1 cellular context compared by ENCODE assay signal in the genomic region with DNA sequence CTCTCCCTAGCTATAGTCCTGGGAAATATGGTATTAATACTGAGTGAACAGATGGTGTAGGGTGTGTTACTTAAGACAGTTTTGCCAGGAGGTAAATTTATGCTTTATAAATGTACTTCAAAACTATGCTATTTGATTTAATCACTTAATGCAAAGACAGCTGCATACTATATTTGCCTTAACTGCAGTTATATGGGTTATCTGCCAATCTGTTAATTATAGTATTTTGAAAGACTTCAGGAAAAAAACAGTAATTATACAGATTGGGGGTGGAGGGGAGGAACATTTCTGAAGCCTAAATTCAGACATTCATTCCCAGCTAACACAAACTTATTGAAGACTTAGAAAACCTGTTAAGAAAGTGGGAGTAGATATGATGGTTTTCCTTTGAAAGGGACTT.
TF ChIP-seq lines count a peak whose summit lies in the region.

No MANE protein-coding gene starts in this region.

TF ChIP-seq in GM23338, 12 proteins besides CTCF, POLR2A, EP300 and RAD21 (continued from another document):
- TF ChIP-seq ZNF462 (CRISPR knock-in tag; IDR thresholded peaks at IDR 0.05) (no peak), STAT1 (IDR thresholded peaks at IDR 0.05; ENCODE audit: unreplicated experiment) (no peak)
